8 cellular contexts compared by ENCODE assay signal in the genomic region with DNA sequence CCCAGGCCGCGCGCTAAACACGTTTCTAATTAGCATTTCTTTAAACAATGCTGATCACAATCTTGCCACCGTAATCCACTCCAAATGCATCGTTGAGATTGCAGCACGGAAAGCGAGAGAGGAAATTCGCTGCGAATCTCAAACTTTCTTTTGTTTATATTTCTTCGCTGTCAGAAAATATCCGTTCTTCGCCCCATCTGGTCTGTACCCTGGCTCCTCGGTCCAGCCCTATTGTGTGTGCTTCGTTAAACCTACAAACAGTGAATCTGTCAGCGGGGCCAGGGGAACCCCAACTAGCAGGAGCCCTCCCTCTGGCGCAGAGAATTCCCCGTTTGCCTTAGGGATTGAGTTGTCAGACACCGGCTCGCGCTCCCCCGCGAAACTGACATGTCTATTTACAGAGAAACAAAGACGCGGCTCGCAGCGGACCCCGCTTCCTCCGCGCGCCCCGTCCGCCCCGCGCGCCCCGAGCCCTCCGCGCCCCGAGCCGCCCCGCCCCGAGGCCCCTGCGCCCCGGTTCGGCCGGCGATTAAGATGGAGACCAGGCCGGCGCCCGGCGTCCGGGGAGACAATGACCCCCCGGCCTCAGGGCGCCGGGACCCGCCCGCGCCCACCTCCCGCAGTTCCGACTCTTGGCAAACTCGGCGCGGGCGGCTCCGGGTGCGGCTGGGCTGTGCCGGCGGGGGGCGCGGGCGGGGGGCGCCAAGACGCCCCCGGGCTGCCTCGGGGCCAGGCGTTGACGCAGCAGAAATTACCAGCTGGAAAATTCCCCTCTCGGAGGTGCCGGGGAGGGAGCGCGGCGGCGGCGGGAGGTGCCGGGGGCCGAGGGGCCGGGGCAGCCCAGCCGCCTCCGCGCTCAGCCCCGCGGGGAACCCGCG. TPM values are rescaled to one million over a fixed set of nuclear protein-coding genes. Genes with fewer than 3 reads are reported as not detected.
DNase-seq lines count a peak whose midpoint lies in the region; ATAC-seq, FAIRE-seq and TF ChIP-seq lines count a peak whose summit lies in the region.

No MANE protein-coding gene starts in this region.

- intact Hi-C loops in activated CD4-positive, alpha-beta T cell treated with anti-CD3 and anti-CD28 coated beads for 36 hours (cut with DNase I, micrococcal nuclease), result loop anchor here in 1 of 2 experiments (1.0 to 2.0 kb wide), 3 partner anchors 20 to 65 kb away; partner anchors contain the start of genes DNAJC5 and TPD52L2
- intact Hi-C loops in pancreas (cut with DNase I), result no loop called here

- no peak for TF ChIP-seq CTCF in fibroblast of mammary gland (conservative IDR thresholded peaks at IDR 0.05; ENCODE audit: control insufficient read depth, insufficient read depth, low read depth, low read length)
- no peak for TF ChIP-seq CTCF in pancreas (IDR thresholded peaks at IDR 0.05)

- ATAC-seq in activated CD4-positive, alpha-beta T cell treated with anti-CD3 and anti-CD28 coated beads for 36 hours, result no peak
- ATAC-seq in pancreas, result no peak
- ATAC-seq in GM19351 (IDR thresholded peaks at IDR 0.05; ENCODE audit: unreplicated experiment), result no peak

- peak overlapping the region; percentile 65 for H3K4me3 Mint-ChIP-seq in activated CD4-positive, alpha-beta T cell treated with anti-CD3 and anti-CD28 coated beads for 36 hours

- peak overlapping the region; percentile 51 for H3K27ac Mint-ChIP-seq in activated CD4-positive, alpha-beta T cell treated with anti-CD3 and anti-CD28 coated beads for 36 hours

- H3K4me1 ChIP-seq in SJSA1 (replicated peaks), result peaks cover 39% of the 10 kb centered on the region
- H3K4me1 ChIP-seq in pancreas, result peaks cover 0 to 11% (median 4%) of the 10 kb centered on the region in 3 donors

- no peaks in the 10 kb centered on the region for H3K9me3 Mint-ChIP-seq in activated CD4-positive, alpha-beta T cell treated with anti-CD3 and anti-CD28 coated beads for 36 hours (ENCODE audit: low read depth)

- H3K27ac ChIP-seq in SJSA1 (no peak overlapping the region), pancreas (peak overlapping the region in 1 of 4 donors; percentile 12)

- DNase-seq in activated CD4-positive, alpha-beta T cell treated with anti-CD3 and anti-CD28 coated beads for 36 hours, result peak; percentile 21
- DNase-seq in activated CD4-positive, alpha-beta T cell treated with anti-CD3 and anti-CD28 coated beads, Interleukin-2, amount 50 U/mL, for 4 hours, result no peak
- no peak for DNase-seq in SJSA1 (ENCODE audit: low read depth in 1 of 2, low spot score in 2 of 2)
- DNase-seq in fibroblast of mammary gland (ENCODE audit: low read depth), result no peak
- no peak for DNase-seq in pancreas
- DNase-seq in stimulated activated CD4-positive, alpha-beta T cell treated with anti-CD3 and anti-CD28 coated beads, Interleukin-12 subunit alpha, Interleukin-12 subunit beta, amount 100 ng/mL, for 4 hours, result no peak
- no peak for DNase-seq in HuH-7 (ENCODE audit: low spot score)

- H3K27me3 ChIP-seq in SJSA1 (replicated peaks) (peaks cover 21% of the 10 kb centered on the region), pancreas (no peaks in the 10 kb centered on the region)

- H3K4me3 ChIP-seq in SJSA1 (peak overlapping the region; percentile 46), fibroblast of mammary gland (ENCODE audit: control insufficient read depth, low read depth, low read length) (peak overlapping the region; percentile 25), pancreas (peak overlapping the region; percentile 40 to 67 (median 60))

- peaks cover 38% of the 10 kb centered on the region for H3K27me3 Mint-ChIP-seq in activated CD4-positive, alpha-beta T cell treated with anti-CD3 and anti-CD28 coated beads for 36 hours

- POLR2A ChIA-PET in activated CD4-positive, alpha-beta T cell treated with anti-CD3 and anti-CD28 coated beads for 36 hours (lab: Charles Lee), result no interaction called here

- H3K36me3 ChIP-seq in SJSA1 (no peaks in the 10 kb centered on the region), pancreas (no peaks in the 10 kb centered on the region)

- FAIRE-seq in pancreas (lab: Jason Lieb, UNC), result no peak

- no peaks in the 10 kb centered on the region for H3K9me3 ChIP-seq in SJSA1 (replicated peaks)
- H3K9me3 ChIP-seq in pancreas, result no peaks in the 10 kb centered on the region

- CTCF ChIA-PET in activated CD4-positive, alpha-beta T cell treated with anti-CD3 and anti-CD28 coated beads for 36 hours (lab: Charles Lee), result interaction anchor here (0.6 kb wide), 1 partner anchor 86 kb away, joined by 3 read pairs; no protein-coding TSS in a partner anchor

- peaks cover 18% of the 10 kb centered on the region for H3K4me1 Mint-ChIP-seq in activated CD4-positive, alpha-beta T cell treated with anti-CD3 and anti-CD28 coated beads for 36 hours

- H3K36me3 Mint-ChIP-seq in activated CD4-positive, alpha-beta T cell treated with anti-CD3 and anti-CD28 coated beads for 36 hours (ENCODE audit: low read depth), result no peaks in the 10 kb centered on the region

- WGBS in pancreas, 2 donors, result 1% methylated on average over 77 to 95 of the region's 95 CpGs

RNA-seq across cellular contexts. Expression of gene ZBTB46, which starts 0.9 kb away (rescaled TPM):
- 1 to 10 TPM in 1 of 2 experiments, under 1 TPM in 1; 0.88 to 1.3 TPM for total RNA-seq in activated CD4-positive, alpha-beta T cell treated with anti-CD3 and anti-CD28 coated beads for 36 hours
- total RNA-seq in SJSA1 (2014; rRNA removed; shearing (Covaris generic)), result 2.4 and 3.8 TPM in 2 replicates
- total RNA-seq in pancreas, result 1 to 10 TPM; 2.2 to 7.4 (median 3.0) TPM
- polyA plus RNA-seq in pancreas, result 1 to 10 TPM; 2.8 to 3.6 TPM

RNA-seq across cellular contexts. Expression of gene ABHD16B, which starts 31.1 kb away (rescaled TPM):
- under 1 TPM; 0.11 to 0.16 TPM for total RNA-seq in activated CD4-positive, alpha-beta T cell treated with anti-CD3 and anti-CD28 coated beads for 36 hours
- not detected in 2 replicates for total RNA-seq in SJSA1 (2014; rRNA removed; shearing (Covaris generic))
- not detected for total RNA-seq in pancreas
- polyA plus RNA-seq in pancreas, result under 1 TPM; 0.12 to 0.53 TPM

RNA-seq across cellular contexts. Expression of gene TPD52L2, which starts 34.9 kb away (rescaled TPM):
- 10 to 100 TPM; 54.0 to 56.3 TPM for total RNA-seq in activated CD4-positive, alpha-beta T cell treated with anti-CD3 and anti-CD28 coated beads for 36 hours
- total RNA-seq in SJSA1 (2014; rRNA removed; shearing (Covaris generic)), result 76.4 and 101 TPM in 2 replicates
- 10 to 100 TPM; 16.3 to 35.0 (median 22.3) TPM for total RNA-seq in pancreas
- polyA plus RNA-seq in pancreas, result 10 to 100 TPM; 33.8 to 47.3 TPM
